ENCODE assay signal across 1 cellular context in the genomic region with DNA sequence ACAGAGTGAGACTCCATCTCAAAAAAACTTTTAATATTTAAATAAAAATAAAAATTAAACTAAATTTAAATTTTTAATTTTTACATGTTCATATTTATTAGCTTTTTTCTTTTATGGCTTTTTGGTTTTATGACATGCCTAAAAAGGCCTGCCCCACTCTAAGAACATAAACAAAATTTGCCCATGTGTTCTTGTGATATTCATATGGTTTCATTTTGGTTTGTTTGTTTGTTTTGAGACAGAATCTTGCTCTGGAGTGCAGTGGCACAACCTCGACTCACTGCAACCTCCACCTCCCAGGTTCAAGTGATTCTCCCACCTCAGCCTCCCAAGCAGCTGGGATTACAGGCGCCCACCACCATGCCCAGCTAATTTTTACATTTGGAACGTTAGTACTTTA.
TF ChIP-seq lines count a peak whose summit lies in the region.

No MANE protein-coding gene starts in this region.

TF ChIP-seq in HepG2, 621 proteins besides CTCF, POLR2A, EP300 and RAD21:
- TF ChIP-seq, protein P1, sequence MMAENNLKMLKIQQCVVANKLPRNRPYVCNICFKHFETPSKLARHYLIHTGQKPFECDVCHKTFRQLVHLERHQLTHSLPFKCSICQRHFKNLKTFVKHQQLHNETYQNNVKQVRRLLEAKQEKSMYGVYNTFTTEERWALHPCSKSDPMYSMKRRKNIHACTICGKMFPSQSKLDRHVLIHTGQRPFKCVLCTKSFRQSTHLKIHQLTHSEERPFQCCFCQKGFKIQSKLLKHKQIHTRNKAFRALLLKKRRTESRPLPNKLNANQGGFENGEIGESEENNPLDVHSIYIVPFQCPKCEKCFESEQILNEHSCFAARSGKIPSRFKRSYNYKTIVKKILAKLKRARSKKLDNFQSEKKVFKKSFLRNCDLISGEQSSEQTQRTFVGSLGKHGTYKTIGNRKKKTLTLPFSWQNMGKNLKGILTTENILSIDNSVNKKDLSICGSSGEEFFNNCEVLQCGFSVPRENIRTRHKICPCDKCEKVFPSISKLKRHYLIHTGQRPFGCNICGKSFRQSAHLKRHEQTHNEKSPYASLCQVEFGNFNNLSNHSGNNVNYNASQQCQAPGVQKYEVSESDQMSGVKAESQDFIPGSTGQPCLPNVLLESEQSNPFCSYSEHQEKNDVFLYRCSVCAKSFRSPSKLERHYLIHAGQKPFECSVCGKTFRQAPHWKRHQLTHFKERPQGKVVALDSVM (CRISPR knock-in tag; IDR thresholded peaks at IDR 0.05), result 0 out of 2 replicates have a peak, but pooled peaks have one; percentile 31
- no peak for TF ChIP-seq ATAD3A (CRISPR knock-in tag; IDR thresholded peaks at IDR 0.05)
- no peak for TF ChIP-seq RBAK (CRISPR knock-in tag; IDR thresholded peaks at IDR 0.05)
